ENCODE assay signal across 1 cellular context in the genomic region with DNA sequence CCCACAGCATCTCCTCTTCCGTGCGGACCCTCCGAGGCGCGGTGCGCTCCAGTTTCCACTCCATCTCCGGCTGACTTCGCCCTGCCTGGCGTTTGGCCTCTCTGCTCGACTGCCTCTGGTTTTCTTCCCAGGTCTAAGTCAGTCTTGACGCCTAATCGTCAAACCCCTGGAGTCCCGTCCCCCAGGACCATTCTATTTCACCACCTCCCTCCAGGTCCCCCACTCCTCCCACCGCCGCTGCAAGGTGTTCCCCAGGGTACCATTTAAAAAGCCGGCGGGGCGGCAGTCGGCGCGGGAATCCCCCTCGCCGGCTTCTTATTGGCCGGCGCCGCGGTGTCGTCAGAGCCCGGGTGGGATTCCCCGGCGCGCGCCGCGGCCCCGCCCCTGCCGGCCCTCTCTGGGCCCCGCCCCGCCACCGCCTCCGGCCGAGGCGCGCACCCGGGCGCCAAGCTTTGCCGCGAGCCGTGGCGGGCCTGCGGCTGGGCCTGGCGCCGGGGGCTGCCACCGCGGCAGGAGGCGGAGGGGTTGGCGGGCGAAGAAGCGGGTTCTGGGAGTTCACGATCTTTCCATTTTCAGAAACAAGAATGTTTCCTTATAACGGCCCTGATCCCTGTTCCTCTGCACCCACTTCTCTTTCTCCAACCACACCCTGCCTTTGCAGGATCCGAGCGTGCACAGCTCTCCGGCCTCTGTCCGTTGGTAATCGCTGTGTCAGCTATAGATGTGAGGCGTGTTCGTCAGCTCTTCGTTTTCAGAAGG.
TF ChIP-seq lines count a peak whose summit lies in the region.

A gene with protein sequence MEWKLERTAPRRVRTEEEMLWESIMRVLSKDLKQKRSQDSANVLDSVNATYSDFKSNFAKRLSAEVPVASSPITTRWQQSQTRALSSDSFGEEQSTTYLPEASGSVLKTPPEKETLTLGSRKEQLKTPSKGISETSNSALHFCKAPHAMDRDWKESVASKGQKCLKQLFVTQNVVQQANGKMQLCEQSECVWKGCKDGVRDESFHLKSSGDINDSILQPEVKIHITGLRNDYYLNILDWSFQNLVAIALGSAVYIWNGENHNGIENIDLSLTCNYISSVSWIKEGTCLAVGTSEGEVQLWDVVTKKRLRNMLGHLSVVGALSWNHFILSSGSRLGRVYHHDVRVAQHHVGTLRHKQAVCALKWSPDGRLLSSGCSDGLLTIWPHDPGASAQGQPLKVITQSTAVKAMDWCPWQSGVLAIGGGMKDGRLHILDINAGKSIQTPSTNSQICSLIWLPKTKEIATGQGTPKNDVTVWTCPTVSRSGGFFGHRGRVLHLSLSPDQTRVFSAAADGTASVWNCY (minus strand): TSS at position 241 of the 759 bp plus-strand sequence. CDS start 177 bp downstream, at position 64.

TF ChIP-seq in HCT116, 20 proteins besides CTCF, POLR2A, EP300 and RAD21 (continued from another document):
- TF ChIP-seq, protein P1, sequence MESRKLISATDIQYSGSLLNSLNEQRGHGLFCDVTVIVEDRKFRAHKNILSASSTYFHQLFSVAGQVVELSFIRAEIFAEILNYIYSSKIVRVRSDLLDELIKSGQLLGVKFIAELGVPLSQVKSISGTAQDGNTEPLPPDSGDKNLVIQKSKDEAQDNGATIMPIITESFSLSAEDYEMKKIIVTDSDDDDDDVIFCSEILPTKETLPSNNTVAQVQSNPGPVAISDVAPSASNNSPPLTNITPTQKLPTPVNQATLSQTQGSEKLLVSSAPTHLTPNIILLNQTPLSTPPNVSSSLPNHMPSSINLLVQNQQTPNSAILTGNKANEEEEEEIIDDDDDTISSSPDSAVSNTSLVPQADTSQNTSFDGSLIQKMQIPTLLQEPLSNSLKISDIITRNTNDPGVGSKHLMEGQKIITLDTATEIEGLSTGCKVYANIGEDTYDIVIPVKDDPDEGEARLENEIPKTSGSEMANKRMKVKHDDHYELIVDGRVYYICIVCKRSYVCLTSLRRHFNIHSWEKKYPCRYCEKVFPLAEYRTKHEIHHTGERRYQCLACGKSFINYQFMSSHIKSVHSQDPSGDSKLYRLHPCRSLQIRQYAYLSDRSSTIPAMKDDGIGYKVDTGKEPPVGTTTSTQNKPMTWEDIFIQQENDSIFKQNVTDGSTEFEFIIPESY (IDR thresholded peaks at IDR 0.05; ENCODE audit: extremely low read depth, insufficient replicate concordance, low read length) = no peak
- TF ChIP-seq POLR2AphosphoS5 (IDR thresholded peaks at IDR 0.05; ENCODE audit: low read depth, low read length) (peak; percentile 45; the same call in 1 of the 2 replicates), ZFX (IDR thresholded peaks at IDR 0.05) (peak; percentile 76; the same call in 1 of the 2 replicates), SP1 (IDR thresholded peaks at IDR 0.05; ENCODE audit: low read depth) (0 out of 2 replicates have a peak, but pooled peaks have one; percentile 21), CEBPB (IDR thresholded peaks at IDR 0.05; ENCODE audit: low read depth) (no peak), EZH2 (IDR thresholded peaks at IDR 0.05) (no peak)
- TF ChIP-seq, protein P2, sequence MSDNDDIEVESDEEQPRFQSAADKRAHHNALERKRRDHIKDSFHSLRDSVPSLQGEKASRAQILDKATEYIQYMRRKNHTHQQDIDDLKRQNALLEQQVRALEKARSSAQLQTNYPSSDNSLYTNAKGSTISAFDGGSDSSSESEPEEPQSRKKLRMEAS (IDR thresholded peaks at IDR 0.05) = peak; percentile 50; the same call in 1 of the 2 replicates
